8 cellular contexts compared by ENCODE assay signal in the genomic region with DNA sequence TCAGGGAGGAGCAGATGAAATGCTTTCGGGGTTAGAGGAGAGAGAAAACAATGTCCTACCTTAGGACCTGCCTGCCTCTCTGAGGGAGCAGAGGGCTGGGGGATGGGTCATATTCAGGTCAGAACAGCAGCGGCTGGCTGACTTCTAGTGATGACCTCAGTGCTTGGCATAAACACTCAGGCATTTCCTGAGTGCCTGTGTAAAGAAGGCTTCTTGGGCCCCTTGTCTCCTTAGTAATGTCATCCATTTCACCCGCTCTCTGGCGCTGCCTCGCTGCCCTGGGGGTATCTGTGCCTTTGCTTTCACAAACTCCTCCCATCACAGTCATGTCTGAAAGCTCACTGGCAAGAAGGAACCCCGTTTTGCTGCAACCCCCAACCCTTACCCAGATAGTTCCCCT.
DNase-seq lines count a peak whose midpoint lies in the region; ATAC-seq and TF ChIP-seq lines count a peak whose summit lies in the region.

No MANE protein-coding gene starts in this region.

- H3K27ac ChIP-seq in esophagus muscularis mucosa (replicated peaks in 1 of 4) (peak overlapping the region in 3 of 4 donors; percentile 12 to 21 (median 16)), osteoblast (ENCODE audit: low read depth, low read length) (peak overlapping the region; percentile 75)

- no peak for TF ChIP-seq CTCF in esophagus muscularis mucosa (IDR thresholded peaks at IDR 0.05)
- TF ChIP-seq CTCF in osteoblast (IDR thresholded peaks at IDR 0.05; ENCODE audit: extremely low read depth, low read depth, low read length), result no peak
- TF ChIP-seq CTCF in glutamatergic neuron (IDR thresholded peaks at IDR 0.05; ENCODE audit: partially characterized antibody, unreplicated experiment), result no peak

- peak overlapping the region; percentile 74 for H3K4me2 ChIP-seq in osteoblast (ENCODE audit: insufficient read depth, low read length)

- H3K9me3 ChIP-seq in esophagus muscularis mucosa (no peaks in the 10 kb centered on the region), osteoblast (ENCODE audit: low read depth, low read length) (no peaks in the 10 kb centered on the region)

- no peaks in the 10 kb centered on the region for H3K36me3 Mint-ChIP-seq in glutamatergic neuron (ENCODE audit: unreplicated experiment)

- DNase-seq in DMS53 (lab: John Stamatoyannopoulos, UW), result peak; percentile 94
- DNase-seq in NCI-H2227 treated with DMSO at 0.1 percent for 48 hours (lab: John Stamatoyannopoulos, UW), result peak; percentile 0
- DNase-seq in esophagus muscularis mucosa (ENCODE audit: extremely low spot score), result peak; percentile 91
- DNase-seq in osteoblast (ENCODE audit: insufficient read length, low spot score, missing footprints), result peak; percentile 67
- DNase-seq in glutamatergic neuron, result no peak
- no peak for DNase-seq in stimulated activated CD4-positive, alpha-beta T cell treated with anti-CD3 and anti-CD28 coated beads, Interleukin-2, amount 100 ng/mL, for 24 hours
- DNase-seq in NCI-H2171 (lab: John Stamatoyannopoulos, UW), result no peak

- H4K20me1 ChIP-seq in osteoblast (ENCODE audit: insufficient read depth, low read length), result no peaks in the 10 kb centered on the region

- peaks cover under 1% of the 10 kb centered on the region for H3K9me3 Mint-ChIP-seq in glutamatergic neuron (ENCODE audit: unreplicated experiment)

- H3K27ac Mint-ChIP-seq in glutamatergic neuron (ENCODE audit: unreplicated experiment), result no peak overlapping the region

- H3K4me1 Mint-ChIP-seq in glutamatergic neuron (ENCODE audit: low read depth, unreplicated experiment), result no peaks in the 10 kb centered on the region

- peaks cover 9 to 14% (median 11%) of the 10 kb centered on the region in 4 donors for H3K4me1 ChIP-seq in esophagus muscularis mucosa
- peaks cover 34% of the 10 kb centered on the region for H3K4me1 ChIP-seq in osteoblast (ENCODE audit: insufficient read depth, low read length)

- H3K27me3 ChIP-seq in esophagus muscularis mucosa (no peaks in the 10 kb centered on the region), osteoblast (ENCODE audit: insufficient read depth, low read length) (no peaks in the 10 kb centered on the region)

- no peaks in the 10 kb centered on the region for H3K79me2 ChIP-seq in osteoblast (ENCODE audit: insufficient read depth, low read length)

- no peak overlapping the region for H3K4me3 ChIP-seq in esophagus muscularis mucosa
- H3K4me3 ChIP-seq in osteoblast (ENCODE audit: insufficient read depth, low read length), result peak overlapping the region; percentile 59

- ATAC-seq in GM18502 (IDR thresholded peaks at IDR 0.05; ENCODE audit: poor library complexity, unreplicated experiment), result no peak

- intact Hi-C loops in esophagus muscularis mucosa (cut with DNase I), result no loop called here

- peaks cover 8% of the 10 kb centered on the region for H3K27me3 Mint-ChIP-seq in glutamatergic neuron (ENCODE audit: unreplicated experiment)

- no peak for TF ChIP-seq POLR2A in esophagus muscularis mucosa (IDR thresholded peaks at IDR 0.05; ENCODE audit: low read depth)

- H2AFZ ChIP-seq in osteoblast (ENCODE audit: low read length), result peak overlapping the region; percentile 89

- no peak for TF ChIP-seq EP300 in esophagus muscularis mucosa (IDR thresholded peaks at IDR 0.05)

- H3K4me3 Mint-ChIP-seq in glutamatergic neuron (ENCODE audit: unreplicated experiment), result no peak overlapping the region

- H3K36me3 ChIP-seq in esophagus muscularis mucosa, result no peaks in the 10 kb centered on the region
- H3K36me3 ChIP-seq in osteoblast (ENCODE audit: insufficient read depth, low read length), result no peaks in the 10 kb centered on the region

- WGBS in esophagus muscularis mucosa, result 46% methylated on average over 6 of the region's 6 CpGs

Comparison
In these comparisons a context has a peak if more than half of its experiments do, and no peak if none do; other contexts are left out.
1. DNase-seq: peak in DMS53 (single experiment), NCI-H2227 treated with DMSO at 0.1 percent for 48 hours (single experiment), esophagus muscularis mucosa (single experiment) and osteoblast (single experiment); none in glutamatergic neuron (single experiment), stimulated activated CD4-positive, alpha-beta T cell treated with anti-CD3 and anti-CD28 coated beads, Interleukin-2, amount 100 ng/mL, for 24 hours (0 of 2) and NCI-H2171 (single experiment).